ENCODE assay signal across 25 cellular contexts in the genomic region with DNA sequence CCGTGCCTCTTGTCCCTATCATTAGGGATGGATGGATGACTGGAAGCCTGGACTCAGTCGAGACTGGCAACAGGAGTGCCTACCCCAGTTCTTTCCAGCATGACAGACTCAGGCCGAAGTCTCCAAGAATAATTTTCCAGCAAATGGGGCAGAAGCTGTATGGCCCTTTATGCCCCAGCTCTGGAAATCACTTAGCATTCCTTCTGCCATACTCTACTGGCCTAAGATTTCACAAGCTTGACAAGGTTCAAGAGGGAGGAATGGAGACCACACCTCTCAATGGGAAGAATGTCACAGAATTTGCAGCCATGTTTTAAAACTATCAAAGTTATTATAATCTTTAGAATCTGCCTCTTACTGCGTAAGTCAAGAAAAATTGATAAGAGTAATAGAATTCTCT. TPM values are rescaled to one million over a fixed set of nuclear protein-coding genes. Genes with fewer than 3 reads are reported as not detected.
"Had no signal": no experiment of that assay in that cellular context is flagged by ENCODE, and none has a peak within 500 bp of the region (broad histone marks: within the 10 kb centered on the region; RNA-seq: fewer than 3 reads in every experiment).

No MANE protein-coding gene starts in this region.

- H3K27ac ChIP-seq: heart right ventricle, hepatocyte, neural progenitor cell, neutrophil, pancreas, prostate gland, skin epidermis, suprapubic skin, thoracic aorta, tibial artery, vagina had no signal

- H2AFZ ChIP-seq: hepatocyte, neural progenitor cell had no signal

- H3K9ac ChIP-seq: neural progenitor cell had no signal

- H3K4me1 ChIP-seq: neural progenitor cell, pancreas, prostate gland, suprapubic skin, vagina had no signal

- H3K4me2 ChIP-seq: hepatocyte, neural progenitor cell had no signal

- H3K9me3 ChIP-seq: heart right ventricle, mucosa of descending colon, neutrophil, pancreas, prostate gland, suprapubic skin, thoracic aorta, tibial artery, vagina had no signal

- H3K27me3 ChIP-seq: hepatocyte, neural progenitor cell, neutrophil, pancreas, suprapubic skin, tibial artery, vagina had no signal

- DNase-seq: heart right ventricle; left cardiac atrium; midbrain; mucosa of descending colon; naive thymus-derived CD8-positive, alpha-beta T cell; nephron progenitor cell; pancreas; posterior cingulate gyrus; retina; right cardiac atrium; stimulated activated CD4-positive, alpha-beta T cell treated with anti-CD3 and anti-CD28 coated beads, Interleukin-12 subunit alpha, Interleukin-12 subunit beta, amount 100 ng/mL, for 4 hours; stimulated activated CD4-positive, alpha-beta T cell treated with anti-CD3 and anti-CD28 coated beads, Interleukin-4, amount 100 ng/mL, for 24 hours; tibial artery had no signal

- H3K79me2 ChIP-seq: hepatocyte had no signal

- H3K4me3 ChIP-seq: heart right ventricle, hepatocyte, mucosa of descending colon, neural progenitor cell, pancreas, prostate gland, skin epidermis, suprapubic skin, thoracic aorta, tibial artery, vagina had no signal

- FAIRE-seq: keratinocyte, pancreas had no signal

- H3K36me3 ChIP-seq: heart right ventricle, neural progenitor cell, neutrophil, pancreas, prostate gland, suprapubic skin, thoracic aorta, tibial artery, vagina had no signal

- ATAC-seq: heart right ventricle; left cardiac atrium; left lobe of liver; mucosa of descending colon; pancreas; right cardiac atrium; sciatic nerve; stimulated activated effector memory CD8-positive, alpha-beta T cell treated with anti-CD3 and anti-CD28 coated beads, Interleukin-12 subunit alpha, Interleukin-12 subunit beta, amount 100 ng/mL, for 72 hours had no signal

RNA-seq across cellular contexts. Expression of a gene that starts 39.0 kb away (rescaled TPM):
- total RNA-seq: thoracic aorta had no signal
